ENCODE assay signal across 8 cellular contexts in the genomic region with DNA sequence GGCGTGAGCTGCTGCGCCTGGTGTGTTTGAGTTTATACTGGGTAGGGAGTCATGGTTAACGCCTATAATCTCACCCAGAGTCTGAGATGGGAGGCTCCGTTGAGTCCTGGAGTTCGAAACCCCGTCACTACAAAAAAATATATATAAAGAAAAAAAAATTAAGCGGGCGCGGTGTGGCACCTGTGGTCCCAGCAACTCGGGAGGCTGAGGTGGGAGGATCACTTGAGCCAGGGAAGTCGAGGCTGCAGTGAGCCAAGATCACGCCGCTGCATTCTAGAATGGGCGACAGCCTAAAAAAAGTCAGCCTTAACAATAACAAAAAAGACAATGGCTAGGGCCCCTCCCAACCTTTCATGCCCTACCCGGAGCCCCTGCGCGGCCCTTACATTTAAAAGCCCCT. TPM values are rescaled to one million over a fixed set of nuclear protein-coding genes. Genes with fewer than 3 reads are reported as not detected.
DNase-seq lines count a peak whose midpoint lies in the region; ATAC-seq and TF ChIP-seq lines count a peak whose summit lies in the region.

No MANE protein-coding gene starts in this region.

- no peak for ATAC-seq in natural killer cell treated with Interleukin-12 subunit alpha and Interleukin-12 subunit beta and Interleukin-15 and Interleukin-18, amount 100 ng/mL, for 72 hours

- no peaks in the 10 kb centered on the region for H3K36me3 ChIP-seq in Loucy (ENCODE audit: insufficient read depth, low read length)

- H3K9ac ChIP-seq in Loucy (ENCODE audit: low read depth, low read length, poor library complexity, severe bottlenecking) = peak overlapping the region; percentile 85

- DNase-seq in AG10803 (ENCODE audit: low read depth) (no peak), NAMALWA (ENCODE audit: low spot score) (no peak), CD1c-positive myeloid dendritic cell (ENCODE audit: extremely low spot score) (no peak), hippocampal formation (lab: John Stamatoyannopoulos, UW) (no peak), amygdala (lab: John Stamatoyannopoulos, UW) (no peak)
- no peak for DNase-seq in natural killer cell treated with Interleukin-12 subunit alpha and Interleukin-12 subunit beta and Interleukin-15 and Interleukin-18, amount 100 ng/mL, for 72 hours (ENCODE audit: low spot score)

- no peaks in the 10 kb centered on the region for H3F3A ChIP-seq in Loucy (ENCODE audit: low read depth)

- peaks cover 18% of the 10 kb centered on the region for H3K4me1 Mint-ChIP-seq in dendritic cell treated with granulocyte-macrophage colony-stimulating factor and Interleukin-4, amounts not matched to agents 40 ng/mL and 50 ng/mL, for 4 days (ENCODE audit: low read depth)
- peaks cover 13 to 19% of the 10 kb centered on the region in 2 donors for H3K4me1 Mint-ChIP-seq in natural killer cell treated with Interleukin-12 subunit alpha and Interleukin-12 subunit beta and Interleukin-15 and Interleukin-18, amount 100 ng/mL, for 72 hours (ENCODE audit: low read depth in 2 of 2)

- TF ChIP-seq CTCF in AG10803 (conservative IDR thresholded peaks at IDR 0.05; ENCODE audit: low read length) = no peak
- TF ChIP-seq CTCF in Loucy (conservative IDR thresholded peaks at IDR 0.05; ENCODE audit: low read length) = no peak

- H3K4me1 ChIP-seq in Loucy (ENCODE audit: insufficient read depth, low read length, poor library complexity, severe bottlenecking) = peaks cover 5% of the 10 kb centered on the region

- no peaks in the 10 kb centered on the region for H4K20me1 ChIP-seq in Loucy (ENCODE audit: insufficient read depth, low read length, poor library complexity, severe bottlenecking)

- peak overlapping the region; percentile 93 for H3K27ac Mint-ChIP-seq in dendritic cell treated with granulocyte-macrophage colony-stimulating factor and Interleukin-4, amounts not matched to agents 40 ng/mL and 50 ng/mL, for 4 days
- peak overlapping the region; percentile 83 to 99 for H3K27ac Mint-ChIP-seq in natural killer cell treated with Interleukin-12 subunit alpha and Interleukin-12 subunit beta and Interleukin-15 and Interleukin-18, amount 100 ng/mL, for 72 hours

- H3K9me3 Mint-ChIP-seq in dendritic cell treated with granulocyte-macrophage colony-stimulating factor and Interleukin-4, amounts not matched to agents 40 ng/mL and 50 ng/mL, for 4 days = no peaks in the 10 kb centered on the region
- no peaks in the 10 kb centered on the region for H3K9me3 Mint-ChIP-seq in natural killer cell treated with Interleukin-12 subunit alpha and Interleukin-12 subunit beta and Interleukin-15 and Interleukin-18, amount 100 ng/mL, for 72 hours

- no peaks in the 10 kb centered on the region for H3K9me2 ChIP-seq in Loucy (replicated peaks; ENCODE audit: low read depth, low read length)

- peak overlapping the region; percentile 71 for H2AFZ ChIP-seq in Loucy (ENCODE audit: low read length)

- no peaks in the 10 kb centered on the region for H3K27me3 ChIP-seq in Loucy (ENCODE audit: insufficient read depth, low read length, poor library complexity, severe bottlenecking)

- no peaks in the 10 kb centered on the region for H3K36me3 Mint-ChIP-seq in dendritic cell treated with granulocyte-macrophage colony-stimulating factor and Interleukin-4, amounts not matched to agents 40 ng/mL and 50 ng/mL, for 4 days (ENCODE audit: low read depth)
- no peaks in the 10 kb centered on the region for H3K36me3 Mint-ChIP-seq in natural killer cell treated with Interleukin-12 subunit alpha and Interleukin-12 subunit beta and Interleukin-15 and Interleukin-18, amount 100 ng/mL, for 72 hours

- no peaks in the 10 kb centered on the region for H3K27me3 Mint-ChIP-seq in dendritic cell treated with granulocyte-macrophage colony-stimulating factor and Interleukin-4, amounts not matched to agents 40 ng/mL and 50 ng/mL, for 4 days
- no peaks in the 10 kb centered on the region for H3K27me3 Mint-ChIP-seq in natural killer cell treated with Interleukin-12 subunit alpha and Interleukin-12 subunit beta and Interleukin-15 and Interleukin-18, amount 100 ng/mL, for 72 hours

- peaks cover 22% of the 10 kb centered on the region for H3K79me2 ChIP-seq in Loucy (ENCODE audit: insufficient read depth, low read length)

- peak overlapping the region; percentile 85 for H3K4me3 ChIP-seq in AG10803 (ENCODE audit: low read length)
- H3K4me3 ChIP-seq in Loucy (ENCODE audit: low read length, poor library complexity, severe bottlenecking) = peak overlapping the region; percentile 86

- intact Hi-C loops in dendritic cell treated with granulocyte-macrophage colony-stimulating factor and Interleukin-4, amounts not matched to agents 40 ng/mL and 50 ng/mL, for 4 days (cut with micrococcal nuclease) = loop anchor here (10.0 kb wide), 1 partner anchor 61 kb away; a partner anchor contains a TSS

- no peaks in the 10 kb centered on the region for H3K9me3 ChIP-seq in Loucy (ENCODE audit: insufficient read depth, low read depth, low read length)

- H3K4me3 Mint-ChIP-seq in dendritic cell treated with granulocyte-macrophage colony-stimulating factor and Interleukin-4, amounts not matched to agents 40 ng/mL and 50 ng/mL, for 4 days = peak overlapping the region; percentile 77
- peak overlapping the region; percentile 87 for H3K4me3 Mint-ChIP-seq in natural killer cell treated with Interleukin-12 subunit alpha and Interleukin-12 subunit beta and Interleukin-15 and Interleukin-18, amount 100 ng/mL, for 72 hours

- peak overlapping the region; percentile 67 for H3K4me2 ChIP-seq in Loucy (ENCODE audit: low read depth, low read length, poor library complexity, severe bottlenecking)

RNA-seq across cellular contexts. Expression of a gene that starts 17.2 kb away (rescaled TPM):
- 100 to 1,000 TPM; 128 to 197 TPM for total RNA-seq in natural killer cell treated with Interleukin-12 subunit alpha and Interleukin-12 subunit beta and Interleukin-15 and Interleukin-18, amount 100 ng/mL, for 72 hours

RNA-seq across cellular contexts. Expression of a gene that starts 23.3 kb away (rescaled TPM):
- total RNA-seq in natural killer cell treated with Interleukin-12 subunit alpha and Interleukin-12 subunit beta and Interleukin-15 and Interleukin-18, amount 100 ng/mL, for 72 hours = 10 to 100 TPM in 1 of 2 donors, 1 to 10 TPM in 1; 9.4 to 14.3 TPM

RNA-seq across cellular contexts. Expression of a gene that starts 24.7 kb away (rescaled TPM):
- 100 to 1,000 TPM; 140 to 147 TPM for total RNA-seq in natural killer cell treated with Interleukin-12 subunit alpha and Interleukin-12 subunit beta and Interleukin-15 and Interleukin-18, amount 100 ng/mL, for 72 hours

RNA-seq across cellular contexts. Expression of a gene that starts 48.0 kb away (rescaled TPM):
- 10 to 100 TPM; 13.3 to 20.0 TPM for total RNA-seq in natural killer cell treated with Interleukin-12 subunit alpha and Interleukin-12 subunit beta and Interleukin-15 and Interleukin-18, amount 100 ng/mL, for 72 hours
